10 cellular contexts compared by ENCODE assay signal in genomic region chr10:29947701-29948060, GRCh38.
DNase-seq lines count a peak whose midpoint lies in the region; ATAC-seq, FAIRE-seq and TF ChIP-seq lines count a peak whose summit lies in the region.
"Had no signal": no experiment of that assay in that cellular context is flagged by ENCODE, and none has a peak within 500 bp of the region (broad histone marks: within the 10 kb centered on the region; RNA-seq: fewer than 3 reads in every experiment).

No MANE protein-coding gene starts in this region.

- H3K27ac ChIP-seq in A549, result peak overlapping the region; percentile 72 to 79; a peak in 4 of 6 replicates
- peak overlapping the region; percentile 96 for H3K27ac ChIP-seq in psoas muscle
- H3K27ac ChIP-seq: parathyroid adenoma had no signal

- 98% methylated on average over 2 of the region's 2 CpGs for WGBS in A549 (ENCODE audit: missing lambda C conversion rate)
- WGBS in psoas muscle, 3 donors, result 37 to 59% (median 49%) methylated on average over 2 of the region's 2 CpGs

- peak in 1 of 2 experiments; percentile 54; a peak in 3 of 6 replicates for ATAC-seq in A549
- peak; percentile 72 for ATAC-seq in Right ventricle myocardium superior (ENCODE audit: poor library complexity)
- ATAC-seq in psoas muscle, result peak; percentile 69 to 86 (median 79)
- no peak for ATAC-seq in GM18868 (IDR thresholded peaks at IDR 0.05; ENCODE audit: unreplicated experiment)

- H3K36me3 ChIP-seq in psoas muscle (ENCODE audit: insufficient read depth in 1 of 2, low read depth in 1 of 2), result no peaks in the 10 kb centered on the region
- H3K36me3 ChIP-seq: left lung had no signal

- no peak for TF ChIP-seq EP300 in A549 (IDR thresholded peaks at IDR 0.05)

- in situ Hi-C loops in astrocyte of the cerebellum (cut with HindIII; ENCODE audit: low sequenced_read_pairs), result no loop called here

- intact Hi-C loops in Right ventricle myocardium superior (cut with DNase I) (no loop called here), psoas muscle (cut with DNase I) (loop anchor here (2.0 to 10.0 kb wide), 4 partner anchors 21 to 213 kb away; no protein-coding TSS in a partner anchor)

- DNase-seq in A549 (ENCODE audit: low read depth in 1 of 2, low spot score in 1 of 2), result no peak
- DNase-seq in astrocyte of the cerebellum (ENCODE audit: low read depth), result no peak
- DNase-seq in Right ventricle myocardium superior, result no peak
- peak in 1 of 2 donors; percentile 76 for DNase-seq in psoas muscle
- no peak for DNase-seq in DMS 273 (lab: John Stamatoyannopoulos, UW; ENCODE audit: unreplicated experiment)
- DNase-seq in NCI-H2196 treated with DMSO at 0.1 percent for 48 hours (lab: John Stamatoyannopoulos, UW; ENCODE audit: unreplicated experiment), result no peak
- DNase-seq in NCI-H1694 (lab: John Stamatoyannopoulos, UW), result no peak
- DNase-seq: left lung had no signal

- FAIRE-seq in A549 (lab: Jason Lieb, UNC), result no peak

- CTCF ChIA-PET in A549 (lab: Yijun Ruan, JAX), result interaction anchor here (1.1 to 2.2 kb wide), 6 partner anchors 9 to 211 kb away, joined by 3 to 7 read pairs (median 4); no protein-coding TSS in a partner anchor

- TF ChIP-seq CTCF in A549 (IDR thresholded peaks at IDR 0.05) (no peak), astrocyte of the cerebellum (IDR thresholded peaks at IDR 0.05; ENCODE audit: low read depth, low read length, missing control alignments) (peak; percentile 30), psoas muscle (IDR thresholded peaks at IDR 0.05) (no peak)

- H3K4me2 ChIP-seq in A549, result peak overlapping the region; percentile 34; the same call in 1 of the 3 replicates

- no peak overlapping the region for H3K4me3 ChIP-seq in A549
- no peak overlapping the region for H3K4me3 ChIP-seq in astrocyte of the cerebellum (ENCODE audit: low read depth, low read length)
- H3K4me3 ChIP-seq in psoas muscle, result peak overlapping the region; percentile 43
- H3K4me3 ChIP-seq: left lung had no signal

- H3K27me3 ChIP-seq in psoas muscle (ENCODE audit: insufficient read depth in 3 of 3, low read length in 2 of 3), result no peaks in the 10 kb centered on the region
- H3K27me3 ChIP-seq: left lung had no signal

- POLR2A ChIA-PET in A549 (lab: Yijun Ruan, JAX), result no interaction called here

- no peak for TF ChIP-seq POLR2A in A549 (IDR thresholded peaks at IDR 0.05; ENCODE audit: low read length)

- no peak for TF ChIP-seq RAD21 in A549 (conservative IDR thresholded peaks at IDR 0.05 in 1 of 2, IDR thresholded peaks at IDR 0.05 in 1 of 2)

- H3K4me1 ChIP-seq in A549, result peaks cover 22% of the 10 kb centered on the region
- peaks cover 49% of the 10 kb centered on the region for H3K4me1 ChIP-seq in psoas muscle
- H3K4me1 ChIP-seq: parathyroid adenoma had no signal

- H3K9me3 ChIP-seq in A549, result no peaks in the 10 kb centered on the region
- no peaks in the 10 kb centered on the region for H3K9me3 ChIP-seq in psoas muscle
- H3K9me3 ChIP-seq: left lung had no signal

TF ChIP-seq in A549, 52 proteins besides CTCF, POLR2A, EP300 and RAD21:
- TF ChIP-seq MAZ (IDR thresholded peaks at IDR 0.05; ENCODE audit: borderline replicate concordance, low read depth, low read length) (no peak), CBX2 (IDR thresholded peaks at IDR 0.05; ENCODE audit: borderline replicate concordance, low read depth) (no peak)
